12 cellular contexts compared by ENCODE assay signal in the genomic region with DNA sequence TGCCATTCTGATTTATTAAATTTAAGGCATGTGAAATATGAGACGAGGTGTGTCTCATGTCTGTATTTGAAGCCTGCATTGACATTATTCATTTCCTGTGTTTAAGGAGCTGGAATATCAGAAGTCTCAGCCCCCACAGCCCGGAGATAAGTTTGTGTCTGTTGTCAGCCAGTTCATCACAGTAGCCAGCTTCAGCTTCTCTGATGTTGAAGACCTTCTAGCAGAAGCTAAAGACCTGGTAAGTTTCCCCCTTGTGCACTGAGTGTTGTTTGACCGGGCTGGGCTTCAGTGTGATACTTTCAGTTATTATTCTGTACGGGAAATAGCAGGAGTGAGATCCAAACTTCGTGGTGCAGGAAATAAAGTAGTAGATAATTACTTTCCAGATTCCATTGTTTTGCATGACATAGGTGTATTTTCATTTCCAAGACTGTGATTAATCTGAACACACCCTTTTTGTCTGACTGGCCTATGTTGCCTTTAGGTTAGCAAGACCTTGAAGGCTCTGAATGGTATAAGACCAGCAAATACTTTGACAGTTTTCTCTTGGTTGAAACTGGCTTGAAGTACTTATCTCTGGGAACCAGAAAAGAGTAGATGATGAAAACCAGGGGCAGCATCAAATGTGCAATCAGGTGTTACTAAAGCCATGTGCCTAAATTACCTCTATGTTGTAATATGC.
DNase-seq lines count a peak whose midpoint lies in the region; ATAC-seq, FAIRE-seq and TF ChIP-seq lines count a peak whose summit lies in the region.
"Had no signal": no experiment of that assay in that cellular context is flagged by ENCODE, and none has a peak within 500 bp of the region (broad histone marks: within the 10 kb centered on the region; RNA-seq: fewer than 3 reads in every experiment).

No MANE protein-coding gene starts in this region.

- in situ Hi-C loops in K562 (cut with MboI), result no loop called here

- peak; percentile 65 for FAIRE-seq in K562 (lab: Jason Lieb, UNC)

- H3K4me1 ChIP-seq in heart left ventricle (peaks cover 0 to 63% (median 51%) of the 10 kb centered on the region in 12 donors), K562 (replicated peaks in 1 of 2; ENCODE audit: control insufficient read depth in 2 of 2, insufficient read depth in 2 of 2, low read length in 2 of 2) (peaks cover 0 to 31% of the 10 kb centered on the region in 2 experiments; a peak in 3 of 5 replicates)

- no peak for TF ChIP-seq EP300 in K562 (IDR thresholded peaks at IDR 0.05; ENCODE audit: low read length)

- BruUV-seq in K562 (replicated peaks; lab: Mats Ljungman, UMichigan), result no TSS peak

- no peak for TF ChIP-seq RAD21 in K562 (CRISPR knock-in tag; conservative IDR thresholded peaks at IDR 0.05 in 1 of 2, IDR thresholded peaks at IDR 0.05 in 1 of 2)

- H3K27me3 ChIP-seq in heart left ventricle, result no peaks in the 10 kb centered on the region
- H3K27me3 ChIP-seq in K562 (ENCODE audit: control insufficient read depth in 2 of 2, insufficient read depth in 2 of 2, low read length in 2 of 2), result no peaks in the 10 kb centered on the region

- no peak overlapping the region for H2AFZ ChIP-seq in K562 (ENCODE audit: low read depth, low read length)

- peaks cover 3% of the 10 kb centered on the region for H3K9me1 ChIP-seq in K562 (ENCODE audit: control insufficient read depth, insufficient read depth, low read length)

- intact Hi-C loops in heart left ventricle (cut with DNase I), result loop anchor here in 6 of 10 donors (5.0 to 10.0 kb wide), 5 partner anchors 59 to 176 kb away; partner anchors contain the start of gene DAAM1 (in 1 of the 6)
- intact Hi-C loops in left ventricle myocardium superior (cut with micrococcal nuclease), result no loop called here
- intact Hi-C loops in K562 (cut with micrococcal nuclease), result no loop called here
- intact Hi-C loops in natural killer cell (cut with micrococcal nuclease), result no loop called here

- POLR2A ChIA-PET in K562 (lab: Yijun Ruan, JAX), result no interaction called here

- H3K4me3 Mint-ChIP-seq in natural killer cell, result no peak overlapping the region

- ATAC-seq in heart left ventricle (peak in 3 of 4 donors; percentile 4 to 29 (median 13)), left ventricle myocardium superior (no peak), K562 (peak; percentile 58), natural killer cell (no peak), GM19463 (IDR thresholded peaks at IDR 0.05; ENCODE audit: unreplicated experiment) (no peak)
- ATAC-seq: activated CD4-positive, CD25-positive, alpha-beta regulatory T cell treated with anti-CD3 and anti-CD28 coated beads, Interleukin-2, amount 50 U/mL, for 24 hours had no signal

- H3K4me2 ChIP-seq in K562 (ENCODE audit: insufficient read depth, low read length), result no peak overlapping the region

- peaks cover 9 to 20% of the 10 kb centered on the region in 2 donors for H3K4me1 Mint-ChIP-seq in natural killer cell

- H3K27me3 Mint-ChIP-seq in natural killer cell (ENCODE audit: low read depth in 2 of 2), result no peaks in the 10 kb centered on the region

- DNase-seq in heart left ventricle (no peak), left ventricle myocardium superior (no peak), K562 (ENCODE audit: extremely low read depth in 1 of 4, low spot score in 3 of 4) (peak in 2 of 4 experiments; percentile 22 to 54), left kidney (ENCODE audit: low read depth, low spot score) (peak; percentile 20), GM19238 (ENCODE audit: insufficient read length, low spot score) (no peak), natural killer cell (no peak), NCI-H2171 treated with DMSO at 0.1 percent for 48 hours (lab: John Stamatoyannopoulos, UW) (no peak)
- DNase-seq: NCI-H1436 treated with DMSO at 0.1 percent for 48 hours, OCI-M1 had no signal

- peaks cover 19% of the 10 kb centered on the region for H3K36me3 Mint-ChIP-seq in natural killer cell

- H4K20me1 ChIP-seq in K562 (replicated peaks; ENCODE audit: control insufficient read depth, insufficient read depth, low read length), result no peaks in the 10 kb centered on the region

- H3K9ac ChIP-seq in K562 (ENCODE audit: insufficient read depth in 1 of 2, low read depth in 2 of 2, low read length in 2 of 2), result 0 out of 4 replicates have a peak overlapping the region, but pooled peaks of 1 of the 2 experiments have one; percentile 14

- TF ChIP-seq CTCF in heart left ventricle (IDR thresholded peaks at IDR 0.05) (no peak), K562 (IDR thresholded peaks at IDR 0.05 in 2 of 3, conservative IDR thresholded peaks at IDR 0.05 in 1 of 3; ENCODE audit: insufficient read depth in 2 of 3, low read depth in 1 of 3, low read length in 3 of 3) (no peak), natural killer cell (IDR thresholded peaks at IDR 0.05) (no peak)

- WGBS in heart left ventricle, 4 donors, result 8 to 17% (median 11%) methylated on average over 5 of the region's 5 CpGs
- 11% methylated on average over 5 of the region's 5 CpGs for WGBS in K562 (ENCODE audit: insufficient coverage, low coverage, missing lambda C conversion rate)

- no peaks in the 10 kb centered on the region for H3K9me3 Mint-ChIP-seq in natural killer cell
- H3K9me3 Mint-ChIP-seq: activated T-helper 2 cell treated with anti-CD3 and anti-CD28 coated beads, Interferon-gamma antibody, Interleukin-2, Interleukin-4, amounts not matched to agents 10 μg/mL and 5 μg/mL and 100 μg/mL, durations not matched to agents 14 hours and 24 hours and 36 hours had no signal

- CTCF ChIA-PET in K562 (lab: Yijun Ruan, JAX; ENCODE audit: low intra/inter-chr PET ratio), result no interaction called here

- peak overlapping the region in 5 of 12 donors; percentile 5 to 20 (median 7) for H3K4me3 ChIP-seq in heart left ventricle
- H3K4me3 ChIP-seq in K562, result no peak overlapping the region

- no peak for TF ChIP-seq POLR2A in heart left ventricle (IDR thresholded peaks at IDR 0.05)
- no peak for TF ChIP-seq POLR2A in K562 (conservative IDR thresholded peaks at IDR 0.05)

- H3K9me3 ChIP-seq in heart left ventricle (no peaks in the 10 kb centered on the region), K562 (replicated peaks; ENCODE audit: control insufficient read depth, insufficient read depth, low read depth, low read length) (no peaks in the 10 kb centered on the region)

- no peak overlapping the region for H3K27ac Mint-ChIP-seq in natural killer cell
- H3K27ac Mint-ChIP-seq: activated T-helper 2 cell treated with anti-CD3 and anti-CD28 coated beads, Interferon-gamma antibody, Interleukin-2, Interleukin-4, amounts not matched to agents 10 μg/mL and 5 μg/mL and 100 μg/mL, durations not matched to agents 14 hours and 24 hours and 36 hours had no signal

- peaks cover 0 to 71% (median 31%) of the 10 kb centered on the region in 9 donors for H3K36me3 ChIP-seq in heart left ventricle
- peaks cover 3% of the 10 kb centered on the region; the same call in 2 of the 3 replicates for H3K36me3 ChIP-seq in K562 (ENCODE audit: control insufficient read depth, insufficient read depth, low read length)

- H3K79me2 ChIP-seq in K562 (ENCODE audit: control insufficient read depth, insufficient read depth, low read length), result no peaks in the 10 kb centered on the region

- peak overlapping the region; percentile 36 to 93 (median 82) for H3K27ac ChIP-seq in heart left ventricle
- H3K27ac ChIP-seq in K562 (ENCODE audit: extremely low read depth, low read depth, low read length), result peak overlapping the region; percentile 39; the same call in 2 of the 3 replicates

TF ChIP-seq in K562, 482 proteins besides CTCF, POLR2A, EP300 and RAD21 (continues in another document):
- TF ChIP-seq ZBTB7A (IDR thresholded peaks at IDR 0.05; ENCODE audit: borderline replicate concordance, control insufficient read depth, low read depth, low read length) (no peak), TCF3 (CRISPR knock-in tag; IDR thresholded peaks at IDR 0.05) (peak; percentile 68), TEAD4 (IDR thresholded peaks at IDR 0.05; ENCODE audit: low read length) (peak; percentile 62; the same call in 1 of the 2 replicates), TEAD4 (CRISPR knock-in tag; IDR thresholded peaks at IDR 0.05; ENCODE audit: borderline replicate concordance) (no peak), PHF8 (IDR thresholded peaks at IDR 0.05; ENCODE audit: borderline replicate concordance, low read length) (no peak), NCOR1 (IDR thresholded peaks at IDR 0.05) (peak; percentile 34; the same call in 1 of the 2 replicates), TAL1 (IDR thresholded peaks at IDR 0.05) (peak; percentile 67; the same call in 1 of the 2 replicates), CBFA2T2 (conservative IDR thresholded peaks at IDR 0.05) (peak; percentile 65), NELFE (IDR thresholded peaks at IDR 0.05; ENCODE audit: insufficient read depth, insufficient read length) (no peak), CBFA2T3 (IDR thresholded peaks at IDR 0.05) (peak; percentile 76), THRAP3 (IDR thresholded peaks at IDR 0.05; ENCODE audit: borderline replicate concordance) (no peak), RNF219 (CRISPR knock-in tag; IDR thresholded peaks at IDR 0.05) (no peak), NFXL1 (CRISPR knock-in tag; IDR thresholded peaks at IDR 0.05) (no peak)

Comparison
In these comparisons a context has a peak if more than half of its experiments do, and no peak if none do; other contexts are left out.
1. ATAC-seq: peak in heart left ventricle (3 of 4) and K562 (single experiment); none in left ventricle myocardium superior (single experiment), natural killer cell (0 of 3) and GM19463 (single experiment).
2. intact Hi-C loops: an anchor here in heart left ventricle (5.0 to 10.0 kb wide); none called in left ventricle myocardium superior, K562 and natural killer cell.